ENCODE assay signal across 8 cellular contexts in genomic region chr6:137589067-137589848, GRCh38.
DNase-seq lines count a peak whose midpoint lies in the region; ATAC-seq, FAIRE-seq and TF ChIP-seq lines count a peak whose summit lies in the region.

No MANE protein-coding gene starts in this region.

- peak; percentile 91 for TF ChIP-seq CTCF in GM12872 (IDR thresholded peaks at IDR 0.05; ENCODE audit: insufficient read depth, low read depth, low read length)
- TF ChIP-seq CTCF in cardiac fibroblast (IDR thresholded peaks at IDR 0.05; ENCODE audit: low read depth, low read length) = peak; percentile 67
- no peak for TF ChIP-seq CTCF in D721Med (IDR thresholded peaks at IDR 0.05; ENCODE audit: insufficient read depth, missing control alignments)

- no peak for FAIRE-seq in D721Med (lab: Jason Lieb, UNC)

- DNase-seq in KBM-7 (peak; percentile 50), T-helper 9 cell (peak; percentile 29), cardiac fibroblast (ENCODE audit: low read depth in 2 of 2) (peak; percentile 43 to 72), mucosa of gallbladder (ENCODE audit: low spot score) (peak; percentile 53), C1 segment of cervical spinal cord (lab: John Stamatoyannopoulos, UW) (no peak), D721Med (ENCODE audit: insufficient read length, low spot score) (no peak)

- ATAC-seq in GM21786 (IDR thresholded peaks at IDR 0.05; ENCODE audit: unreplicated experiment) = peak; percentile 97

- in situ Hi-C loops in KBM-7 (cut with MboI; ENCODE audit: low pct_unique_long_range_greater_than_20kb, low sequenced_read_pairs) = no loop called here

- no peak overlapping the region for H3K4me3 ChIP-seq in cardiac fibroblast (replicated peaks in 1 of 2; ENCODE audit: low read depth in 2 of 2, low read length in 2 of 2)

Comparison
In these comparisons a context has a peak if more than half of its experiments do, and no peak if none do; other contexts are left out.
1. DNase-seq: peak in KBM-7 (single experiment), T-helper 9 cell (single experiment), cardiac fibroblast (2 of 2) and mucosa of gallbladder (single experiment); none in C1 segment of cervical spinal cord (0 of 14) and D721Med (single experiment).